In the genomic region with DNA sequence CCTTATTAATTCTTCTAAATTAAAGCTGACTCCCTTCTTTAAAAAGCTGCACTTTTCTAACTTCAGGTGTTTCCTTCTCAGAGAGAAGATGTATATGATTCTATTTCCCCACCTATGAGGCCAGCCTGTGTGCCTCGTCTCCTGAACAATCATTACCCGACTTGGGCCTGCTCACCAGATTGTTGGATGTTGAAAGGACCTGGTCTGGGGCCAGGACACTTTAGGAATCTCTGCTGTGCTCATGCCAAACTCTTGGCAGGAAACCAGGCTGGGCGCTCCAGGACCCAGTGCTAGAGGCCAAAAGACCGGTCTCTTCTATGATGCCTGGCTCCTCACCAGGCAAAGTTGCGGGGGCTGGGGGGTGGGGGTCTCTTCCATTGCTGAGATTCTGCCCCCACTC, we compare ENCODE assay signal across 2 cellular contexts.
A peak's percentile ranks its signal among the peaks of the same experiment; 100 is the strongest.
TF ChIP-seq lines count a peak whose summit lies in the region.

No MANE protein-coding gene starts in this region.

TF ChIP-seq in liver, 16 proteins besides CTCF, POLR2A, EP300 and RAD21:
- TF ChIP-seq RXRA (IDR thresholded peaks at IDR 0.05) = peak; percentile 45 to 52
- TF ChIP-seq NR2F2 (IDR thresholded peaks at IDR 0.05) = no peak
- TF ChIP-seq, protein P1, sequence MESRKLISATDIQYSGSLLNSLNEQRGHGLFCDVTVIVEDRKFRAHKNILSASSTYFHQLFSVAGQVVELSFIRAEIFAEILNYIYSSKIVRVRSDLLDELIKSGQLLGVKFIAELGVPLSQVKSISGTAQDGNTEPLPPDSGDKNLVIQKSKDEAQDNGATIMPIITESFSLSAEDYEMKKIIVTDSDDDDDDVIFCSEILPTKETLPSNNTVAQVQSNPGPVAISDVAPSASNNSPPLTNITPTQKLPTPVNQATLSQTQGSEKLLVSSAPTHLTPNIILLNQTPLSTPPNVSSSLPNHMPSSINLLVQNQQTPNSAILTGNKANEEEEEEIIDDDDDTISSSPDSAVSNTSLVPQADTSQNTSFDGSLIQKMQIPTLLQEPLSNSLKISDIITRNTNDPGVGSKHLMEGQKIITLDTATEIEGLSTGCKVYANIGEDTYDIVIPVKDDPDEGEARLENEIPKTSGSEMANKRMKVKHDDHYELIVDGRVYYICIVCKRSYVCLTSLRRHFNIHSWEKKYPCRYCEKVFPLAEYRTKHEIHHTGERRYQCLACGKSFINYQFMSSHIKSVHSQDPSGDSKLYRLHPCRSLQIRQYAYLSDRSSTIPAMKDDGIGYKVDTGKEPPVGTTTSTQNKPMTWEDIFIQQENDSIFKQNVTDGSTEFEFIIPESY (IDR thresholded peaks at IDR 0.05) = peak; percentile 37
- peak; percentile 43 for TF ChIP-seq YY1 (IDR thresholded peaks at IDR 0.05)
- no peak for TF ChIP-seq TAF1 (conservative IDR thresholded peaks at IDR 0.05)
- TF ChIP-seq, protein P2, sequence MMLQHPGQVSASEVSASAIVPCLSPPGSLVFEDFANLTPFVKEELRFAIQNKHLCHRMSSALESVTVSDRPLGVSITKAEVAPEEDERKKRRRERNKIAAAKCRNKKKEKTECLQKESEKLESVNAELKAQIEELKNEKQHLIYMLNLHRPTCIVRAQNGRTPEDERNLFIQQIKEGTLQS (IDR thresholded peaks at IDR 0.05) = no peak
- TF ChIP-seq, protein P3, sequence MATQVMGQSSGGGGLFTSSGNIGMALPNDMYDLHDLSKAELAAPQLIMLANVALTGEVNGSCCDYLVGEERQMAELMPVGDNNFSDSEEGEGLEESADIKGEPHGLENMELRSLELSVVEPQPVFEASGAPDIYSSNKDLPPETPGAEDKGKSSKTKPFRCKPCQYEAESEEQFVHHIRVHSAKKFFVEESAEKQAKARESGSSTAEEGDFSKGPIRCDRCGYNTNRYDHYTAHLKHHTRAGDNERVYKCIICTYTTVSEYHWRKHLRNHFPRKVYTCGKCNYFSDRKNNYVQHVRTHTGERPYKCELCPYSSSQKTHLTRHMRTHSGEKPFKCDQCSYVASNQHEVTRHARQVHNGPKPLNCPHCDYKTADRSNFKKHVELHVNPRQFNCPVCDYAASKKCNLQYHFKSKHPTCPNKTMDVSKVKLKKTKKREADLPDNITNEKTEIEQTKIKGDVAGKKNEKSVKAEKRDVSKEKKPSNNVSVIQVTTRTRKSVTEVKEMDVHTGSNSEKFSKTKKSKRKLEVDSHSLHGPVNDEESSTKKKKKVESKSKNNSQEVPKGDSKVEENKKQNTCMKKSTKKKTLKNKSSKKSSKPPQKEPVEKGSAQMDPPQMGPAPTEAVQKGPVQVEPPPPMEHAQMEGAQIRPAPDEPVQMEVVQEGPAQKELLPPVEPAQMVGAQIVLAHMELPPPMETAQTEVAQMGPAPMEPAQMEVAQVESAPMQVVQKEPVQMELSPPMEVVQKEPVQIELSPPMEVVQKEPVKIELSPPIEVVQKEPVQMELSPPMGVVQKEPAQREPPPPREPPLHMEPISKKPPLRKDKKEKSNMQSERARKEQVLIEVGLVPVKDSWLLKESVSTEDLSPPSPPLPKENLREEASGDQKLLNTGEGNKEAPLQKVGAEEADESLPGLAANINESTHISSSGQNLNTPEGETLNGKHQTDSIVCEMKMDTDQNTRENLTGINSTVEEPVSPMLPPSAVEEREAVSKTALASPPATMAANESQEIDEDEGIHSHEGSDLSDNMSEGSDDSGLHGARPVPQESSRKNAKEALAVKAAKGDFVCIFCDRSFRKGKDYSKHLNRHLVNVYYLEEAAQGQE (IDR thresholded peaks at IDR 0.05) = no peak
- TF ChIP-seq FOXA2 (IDR thresholded peaks at IDR 0.05) = peak; percentile 22
- TF ChIP-seq SP1 (IDR thresholded peaks at IDR 0.05) = peak; percentile 18
- TF ChIP-seq MAX (IDR thresholded peaks at IDR 0.05) = no peak
- peak in 1 of 2 donors; percentile 33 for TF ChIP-seq JUND (IDR thresholded peaks at IDR 0.05)
- TF ChIP-seq HNF4G (IDR thresholded peaks at IDR 0.05) = no peak
- TF ChIP-seq EGR1 (IDR thresholded peaks at IDR 0.05; ENCODE audit: low read depth in 2 of 2) = no peak
- no peak for TF ChIP-seq FOXA1 (IDR thresholded peaks at IDR 0.05)
- peak; percentile 65 to 67 for TF ChIP-seq HNF4A (conservative IDR thresholded peaks at IDR 0.05)
- no peak for TF ChIP-seq GABPA (IDR thresholded peaks at IDR 0.05 in 1 of 2, conservative IDR thresholded peaks at IDR 0.05 in 1 of 2)

TF ChIP-seq in HepG2, 621 proteins besides CTCF, POLR2A, EP300 and RAD21:
- no peak for TF ChIP-seq ZNF333 (CRISPR knock-in tag; IDR thresholded peaks at IDR 0.05; ENCODE audit: borderline replicate concordance)
- no peak for TF ChIP-seq ZNF598 (CRISPR knock-in tag; IDR thresholded peaks at IDR 0.05; ENCODE audit: borderline replicate concordance)
- TF ChIP-seq CBX5 (CRISPR knock-in tag; IDR thresholded peaks at IDR 0.05; ENCODE audit: borderline replicate concordance) = no peak
- no peak for TF ChIP-seq ZNF101 (CRISPR knock-in tag; IDR thresholded peaks at IDR 0.05; ENCODE audit: borderline replicate concordance, low read depth)
